30 cellular contexts compared by ENCODE assay signal in the genomic region with DNA sequence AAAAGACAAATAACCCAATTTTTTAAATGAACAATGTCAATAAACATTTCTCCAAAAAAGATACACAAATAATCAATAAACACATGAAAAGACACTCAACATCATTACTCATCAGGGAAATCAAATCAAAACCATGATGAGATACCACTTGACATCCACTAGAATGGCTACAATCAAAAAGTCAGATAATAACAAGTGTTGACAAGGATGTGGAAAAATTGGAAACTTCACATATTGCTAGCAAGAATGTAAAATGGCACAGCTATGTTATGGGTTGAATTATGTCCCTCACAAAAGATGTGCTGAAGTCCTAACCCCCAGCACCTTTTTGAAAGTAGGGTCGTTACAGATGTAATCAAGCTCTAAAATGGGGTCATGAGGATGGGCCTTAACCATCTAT.
"Had no signal": no experiment of that assay in that cellular context is flagged by ENCODE, and none has a peak within 500 bp of the region (broad histone marks: within the 10 kb centered on the region; RNA-seq: fewer than 3 reads in every experiment).

No MANE protein-coding gene starts in this region.

- H3K27ac ChIP-seq: body of pancreas, KMS-11, Peyer's patch, SJSA1 had no signal

- H3K9me3 ChIP-seq: ascending aorta, body of pancreas, Peyer's patch, SJSA1 had no signal

- H3K4me1 Mint-ChIP-seq: activated naive CD8-positive, alpha-beta T cell treated with anti-CD3 and anti-CD28 coated beads, Interleukin-2, amount 50 U/mL, for 24 hours had no signal

- H3K27ac Mint-ChIP-seq: activated CD8-positive, alpha-beta T cell treated with anti-CD3 and anti-CD28 coated beads, Interleukin-2, amount 10 ng/mL, durations not matched to agents 7 days and 5 days; activated naive CD4-positive, alpha-beta T cell treated with anti-CD3 and anti-CD28 coated beads, Interleukin-2, amount 50 U/mL, for 72 hours; activated naive CD8-positive, alpha-beta T cell treated with anti-CD3 and anti-CD28 coated beads, Interleukin-2, amount 50 U/mL, for 24 hours; activated T-cell treated with anti-CD3 and anti-CD28 coated beads, Interleukin-2, amount 50 U/mL, for 24 hours; activated T-helper 1 cell treated with anti-CD3 and anti-CD28 coated beads, Interleukin-12 subunit alpha, Interleukin-12 subunit beta, Interleukin-2, Interleukin-4 antibody, amounts not matched to agents 30 ng/mL and 10 ng/mL and 1 ng/mL, durations not matched to agents 14 hours and 24 hours and 36 hours; T-helper 1 cell treated with Interleukin-12 subunit alpha and Interleukin-12 subunit beta and Interleukin-4 antibody, amounts not matched to agents 30 μg/mL and 1 μg/mL, for 36 hours; WTC11 had no signal

- H3K9me3 Mint-ChIP-seq: activated T-cell treated with anti-CD3 and anti-CD28 coated beads, Interleukin-2, amount 50 U/mL, for 24 hours; activated T-helper 1 cell treated with anti-CD3 and anti-CD28 coated beads, Interleukin-12 subunit alpha, Interleukin-12 subunit beta, Interleukin-2, Interleukin-4 antibody, amounts not matched to agents 30 ng/mL and 10 ng/mL and 1 ng/mL, durations not matched to agents 14 hours and 24 hours and 36 hours; T-helper 1 cell treated with Interleukin-12 subunit alpha and Interleukin-12 subunit beta and Interleukin-4 antibody, amounts not matched to agents 30 μg/mL and 1 μg/mL, for 36 hours; WTC11 had no signal

- H3K27me3 ChIP-seq: ascending aorta, body of pancreas, Peyer's patch, SJSA1 had no signal

- DNase-seq: activated CD4-positive, alpha-beta T cell treated with anti-CD3 and anti-CD28 coated beads for 48 hours; activated CD4-positive, alpha-beta T cell treated with anti-CD3 and anti-CD28 coated beads, Interleukin-2, amount 50 U/mL, for 4 hours; activated CD4-positive, CD25-positive, alpha-beta regulatory T cell treated with anti-CD3 and anti-CD28 coated beads, Interleukin-2, amount 50 U/mL, for 72 hours; activated CD8-positive, alpha-beta memory T cell treated with anti-CD3 and anti-CD28 coated beads, Interleukin-2, amount 50 U/mL, for 48 hours; activated CD8-positive, alpha-beta T cell treated with anti-CD3 and anti-CD28 coated beads, Interleukin-2, amount 10 ng/mL, durations not matched to agents 7 days and 5 days; activated effector memory CD4-positive, alpha-beta T cell treated with anti-CD3 and anti-CD28 coated beads, Interleukin-2, amount 50 U/mL, for 16 hours; activated naive CD4-positive, alpha-beta T cell treated with Interleukin-2 at 50 U/mL for 16 hours; activated naive CD8-positive, alpha-beta T cell treated with anti-CD3 and anti-CD28 coated beads, Interleukin-2, amount 50 U/mL, for 24 hours; activated T-cell treated with anti-CD3 and anti-CD28 coated beads, Interleukin-2, amount 50 U/mL, for 24 hours; amniotic stem cell; body of pancreas; NCI-H1092; NCI-H1417; NCI-H1694; NCI-H2029; NCI-H2107; NCI-H345; NCI-H510A; NCI-H526 treated with DMSO at 0.1 percent for 48 hours; NCI-H82; NK-92 treated with Interleukin-12 subunit alpha and Interleukin-12 subunit beta, amount 100 ng/mL, for 24 hours; SHP77 had no signal

- H3K4me3 Mint-ChIP-seq: activated CD8-positive, alpha-beta T cell treated with anti-CD3 and anti-CD28 coated beads, Interleukin-2, amount 10 ng/mL, durations not matched to agents 7 days and 5 days; activated naive CD8-positive, alpha-beta T cell treated with anti-CD3 and anti-CD28 coated beads, Interleukin-2, amount 50 U/mL, for 24 hours; activated T-cell treated with anti-CD3 and anti-CD28 coated beads, Interleukin-2, amount 50 U/mL, for 24 hours; activated T-helper 1 cell treated with anti-CD3 and anti-CD28 coated beads, Interleukin-12 subunit alpha, Interleukin-12 subunit beta, Interleukin-2, Interleukin-4 antibody, amounts not matched to agents 30 ng/mL and 10 ng/mL and 1 ng/mL, durations not matched to agents 14 hours and 24 hours and 36 hours; T-helper 1 cell treated with Interleukin-12 subunit alpha and Interleukin-12 subunit beta and Interleukin-4 antibody, amounts not matched to agents 30 μg/mL and 1 μg/mL, for 36 hours; WTC11 had no signal

- H3K36me3 Mint-ChIP-seq: activated naive CD4-positive, alpha-beta T cell treated with anti-CD3 and anti-CD28 coated beads, Interleukin-2, amount 50 U/mL, for 72 hours; WTC11 had no signal

- H3K36me3 ChIP-seq: ascending aorta, Peyer's patch, SJSA1 had no signal

- H3K4me3 ChIP-seq: ascending aorta, body of pancreas, Peyer's patch, SJSA1 had no signal
